In genomic region chr12:116238149-116238548, GRCh38 we compare ENCODE assay signal across 17 cellular contexts. TPM values are rescaled to one million over a fixed set of nuclear protein-coding genes. Genes with fewer than 3 reads are reported as not detected.
DNase-seq lines count a peak whose midpoint lies in the region; ATAC-seq, FAIRE-seq and TF ChIP-seq lines count a peak whose summit lies in the region.
"Had no signal": no experiment of that assay in that cellular context is flagged by ENCODE, and none has a peak within 500 bp of the region (broad histone marks: within the 10 kb centered on the region; RNA-seq: fewer than 3 reads in every experiment).

No MANE protein-coding gene starts in this region.

- H3K9ac ChIP-seq in colonic mucosa (ENCODE audit: low read depth in 2 of 2, low read length in 2 of 2), result no peak overlapping the region

- H3K36me3 ChIP-seq in colonic mucosa, result no peaks in the 10 kb centered on the region

- intact Hi-C loops in colonic mucosa (cut with DNase I), result loop anchor here (10.0 kb wide), 1 partner anchor 223 kb away; no protein-coding TSS in a partner anchor

- no peaks in the 10 kb centered on the region for H3K9me3 ChIP-seq in colonic mucosa
- H3K9me3 ChIP-seq: Caco-2 had no signal

- H3K27me3 ChIP-seq in colonic mucosa, result no peaks in the 10 kb centered on the region

- H3K27ac Mint-ChIP-seq in activated naive CD4-positive, alpha-beta T cell treated with anti-CD3 and anti-CD28 coated beads, Interleukin-2, amount 50 U/mL, for 24 hours, result peak overlapping the region; percentile 35
- peak overlapping the region; percentile 71 for H3K27ac Mint-ChIP-seq in nephron progenitor cell
- H3K27ac Mint-ChIP-seq: B cell had no signal

- H3K4me1 ChIP-seq in colonic mucosa, result no peaks in the 10 kb centered on the region

- H3K4me3 ChIP-seq in colonic mucosa, result no peak overlapping the region
- H3K4me3 ChIP-seq: GM23248 had no signal

- no peak for TF ChIP-seq CTCF in nephron progenitor cell (IDR thresholded peaks at IDR 0.05)
- no peak for TF ChIP-seq CTCF in colonic mucosa (IDR thresholded peaks at IDR 0.05)

- no peak for DNase-seq in activated naive CD4-positive, alpha-beta T cell treated with Interleukin-2 at 50 U/mL for 16 hours
- DNase-seq in GM18507 (ENCODE audit: extremely low spot score, insufficient read length, low read depth), result no peak
- DNase-seq in nephron progenitor cell, result no peak
- no peak for DNase-seq in colonic mucosa
- DNase-seq in T-helper 2 cell, result no peak
- DNase-seq: 8988T; ACHN; C1 segment of cervical spinal cord; Caco-2; CD4-positive, alpha-beta memory T cell; GM23248; IMR-90; KBM-7 had no signal

- H3K36me3 Mint-ChIP-seq in activated naive CD4-positive, alpha-beta T cell treated with anti-CD3 and anti-CD28 coated beads, Interleukin-2, amount 50 U/mL, for 24 hours, result peaks cover 4% of the 10 kb centered on the region
- H3K36me3 Mint-ChIP-seq in nephron progenitor cell (ENCODE audit: low read depth), result peaks cover 33% of the 10 kb centered on the region

- H3K4me1 Mint-ChIP-seq in activated naive CD4-positive, alpha-beta T cell treated with anti-CD3 and anti-CD28 coated beads, Interleukin-2, amount 50 U/mL, for 24 hours, result peaks cover 64% of the 10 kb centered on the region
- peaks cover 38% of the 10 kb centered on the region for H3K4me1 Mint-ChIP-seq in nephron progenitor cell

- no peak overlapping the region for H3K27ac ChIP-seq in colonic mucosa
- H3K27ac ChIP-seq: GM23248 had no signal

- peak; percentile 9 for FAIRE-seq in GM18507 (lab: Jason Lieb, UNC)

- no peaks in the 10 kb centered on the region for H3K27me3 Mint-ChIP-seq in activated naive CD4-positive, alpha-beta T cell treated with anti-CD3 and anti-CD28 coated beads, Interleukin-2, amount 50 U/mL, for 24 hours
- no peaks in the 10 kb centered on the region for H3K27me3 Mint-ChIP-seq in nephron progenitor cell (ENCODE audit: low read depth, poor library complexity)
- H3K27me3 Mint-ChIP-seq: B cell; CD4-positive, alpha-beta memory T cell had no signal

- no peaks in the 10 kb centered on the region for H3K9me3 Mint-ChIP-seq in activated naive CD4-positive, alpha-beta T cell treated with anti-CD3 and anti-CD28 coated beads, Interleukin-2, amount 50 U/mL, for 24 hours
- peaks cover 12% of the 10 kb centered on the region for H3K9me3 Mint-ChIP-seq in nephron progenitor cell
- H3K9me3 Mint-ChIP-seq: CD4-positive, alpha-beta memory T cell had no signal

- ATAC-seq in HG02970 (IDR thresholded peaks at IDR 0.05; ENCODE audit: low FRiP score, unreplicated experiment), result no peak
- ATAC-seq: HCT116 had no signal

- H3K4me3 Mint-ChIP-seq in activated naive CD4-positive, alpha-beta T cell treated with anti-CD3 and anti-CD28 coated beads, Interleukin-2, amount 50 U/mL, for 24 hours, result no peak overlapping the region
- no peak overlapping the region for H3K4me3 Mint-ChIP-seq in nephron progenitor cell
- H3K4me3 Mint-ChIP-seq: B cell had no signal

RNA-seq across cellular contexts. Expression of gene MED13L, which starts 39.3 kb away (rescaled TPM):
- total RNA-seq in colonic mucosa, result 10 to 100 TPM; 73.8 to 92.6 TPM
